In the genomic region with DNA sequence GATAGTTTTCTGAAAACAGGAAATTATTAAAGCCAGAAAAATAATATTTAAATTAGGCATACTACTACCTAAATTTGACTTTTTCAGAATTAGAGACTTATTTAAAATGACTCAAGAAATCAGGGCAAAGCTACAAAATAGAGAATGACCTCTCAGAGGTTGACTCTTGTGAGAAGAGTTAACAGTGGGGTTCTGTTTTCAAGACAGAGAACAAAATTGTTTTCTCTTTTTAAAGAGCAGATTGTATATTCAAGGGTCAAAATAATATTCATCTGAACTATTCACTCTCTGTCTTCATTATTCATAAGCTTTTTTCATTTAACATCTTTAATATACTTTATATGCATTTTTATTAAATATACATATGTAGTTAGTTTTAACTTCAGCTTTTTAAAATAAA, we compare ENCODE assay signal across 28 cellular contexts.
"Had no signal": no experiment of that assay in that cellular context is flagged by ENCODE, and none has a peak within 500 bp of the region (broad histone marks: within the 10 kb centered on the region; RNA-seq: fewer than 3 reads in every experiment).

No MANE protein-coding gene starts in this region.

- H3K4me3 ChIP-seq: adrenal gland, ascending aorta, esophagus squamous epithelium had no signal

- H3K27me3 ChIP-seq: adrenal gland, ascending aorta, esophagus squamous epithelium had no signal

- H3K36me3 ChIP-seq: adrenal gland, ascending aorta, esophagus squamous epithelium, WERI-Rb-1 had no signal

- H3K9me3 ChIP-seq: adrenal gland, ascending aorta, esophagus squamous epithelium had no signal

- DNase-seq: activated B cell treated with CpG ODN at 0.5 μM for 24 hours; activated CD4-positive, alpha-beta memory T cell treated with anti-CD3 and anti-CD28 coated beads for 36 hours; activated CD4-positive, alpha-beta T cell treated with anti-CD3 and anti-CD28 coated beads for 48 hours; activated CD8-positive, alpha-beta memory T cell treated with anti-CD3 and anti-CD28 coated beads, Interleukin-2, amount 10 ng/mL, durations not matched to agents 7 days and 5 days; activated CD8-positive, alpha-beta memory T cell treated with anti-CD3 and anti-CD28 coated beads, Interleukin-2, amount 50 U/mL, for 4 hours; activated CD8-positive, alpha-beta T cell treated with anti-CD3 and anti-CD28 coated beads, Interleukin-2, amount 10 ng/mL, durations not matched to agents 7 days and 5 days; activated effector memory CD4-positive, alpha-beta T cell treated with anti-CD3 and anti-CD28 coated beads, Interleukin-2, amount 50 U/mL, for 16 hours; activated naive CD4-positive, alpha-beta T cell treated with anti-CD3 and anti-CD28 coated beads for 36 hours; activated naive CD8-positive, alpha-beta T cell treated with anti-CD3 and anti-CD28 coated beads for 36 hours; activated naive CD8-positive, alpha-beta T cell treated with anti-CD3 and anti-CD28 coated beads, Interleukin-2, amount 50 U/mL, for 24 hours; activated T-cell treated with anti-CD3 and anti-CD28 coated beads, Interleukin-2, amount 50 U/mL, for 1 hour; activated T-cell treated with anti-CD3 and anti-CD28 coated beads, Interleukin-2, amount 50 U/mL, for 48 hours; adrenal gland; cortex of kidney; dermis blood vessel endothelial cell; effector CD4-positive, alpha-beta T cell; effector memory CD8-positive, alpha-beta T cell; esophagus squamous epithelium; foreskin melanocyte; head of caudate nucleus; T-helper 1 cell; T-helper 17 cell; T1000; WERI-Rb-1 had no signal

- H3K27ac ChIP-seq: adrenal gland, ascending aorta, epithelial cell of prostate, esophagus squamous epithelium, WERI-Rb-1 had no signal

- FAIRE-seq: bronchial epithelial cell, endothelial cell of umbilical vein had no signal

- H3K4me1 ChIP-seq: ascending aorta, esophagus squamous epithelium had no signal
